Comparison of ENCODE assay signal across 9 cellular contexts in genomic region chr6:139109558-139109957, GRCh38. TPM values are rescaled to one million over a fixed set of nuclear protein-coding genes. Genes with fewer than 3 reads are reported as not detected.
A peak's percentile ranks its signal among the peaks of the same experiment; 100 is the strongest.
DNase-seq lines count a peak whose midpoint lies in the region; TF ChIP-seq lines count a peak whose summit lies in the region.
"Had no signal": no experiment of that assay in that cellular context is flagged by ENCODE, and none has a peak within 500 bp of the region (broad histone marks: within the 10 kb centered on the region; RNA-seq: fewer than 3 reads in every experiment).

No MANE protein-coding gene starts in this region.

- no peak overlapping the region for H3K9ac ChIP-seq in liver (ENCODE audit: low read depth in 1 of 2, low read length in 2 of 2)

- no peaks in the 10 kb centered on the region for H3K27me3 Mint-ChIP-seq in activated CD4-positive, alpha-beta memory T cell treated with anti-CD3 and anti-CD28 coated beads for 36 hours

- no peak overlapping the region for H3K4me3 Mint-ChIP-seq in activated CD4-positive, alpha-beta memory T cell treated with anti-CD3 and anti-CD28 coated beads for 36 hours

- CTCF ChIA-PET in activated CD4-positive, alpha-beta memory T cell treated with anti-CD3 and anti-CD28 coated beads for 36 hours (lab: Charles Lee) = interaction anchor here (0.9 to 3.3 kb wide), 2 partner anchors 110 to 255 kb away, joined by 3 to 11 read pairs; no protein-coding TSS in a partner anchor

- no peaks in the 10 kb centered on the region for H3K9me3 ChIP-seq in liver (ENCODE audit: control insufficient read depth in 4 of 4, low read length in 3 of 4)

- no peak overlapping the region for H3K27ac Mint-ChIP-seq in activated CD4-positive, alpha-beta memory T cell treated with anti-CD3 and anti-CD28 coated beads for 36 hours

- intact Hi-C loops in activated CD4-positive, alpha-beta memory T cell treated with anti-CD3 and anti-CD28 coated beads for 36 hours (cut with micrococcal nuclease) = loop anchor here (2.0 to 5.0 kb wide), 2 partner anchors 122 to 293 kb away; partner anchors contain the start of gene REPS1

- no peak overlapping the region for H3K27ac ChIP-seq in liver (ENCODE audit: low read depth in 1 of 2, low read length in 2 of 2)

- 57% methylated on average over 5 of the region's 5 CpGs for WGBS in liver

- no peaks in the 10 kb centered on the region for H3K4me1 ChIP-seq in liver (ENCODE audit: control insufficient read depth in 4 of 4, insufficient read depth in 4 of 4, low read length in 3 of 4)

- POLR2A ChIA-PET in activated CD4-positive, alpha-beta memory T cell treated with anti-CD3 and anti-CD28 coated beads for 36 hours (lab: Charles Lee) = no interaction called here

- H3K36me3 ChIP-seq in liver (ENCODE audit: control insufficient read depth in 4 of 4, insufficient read depth in 3 of 4, low read depth in 1 of 4, low read length in 3 of 4) = no peaks in the 10 kb centered on the region

- no peaks in the 10 kb centered on the region for H3K36me3 Mint-ChIP-seq in activated CD4-positive, alpha-beta memory T cell treated with anti-CD3 and anti-CD28 coated beads for 36 hours

- in situ Hi-C loops in KBM-7 (cut with MboI; ENCODE audit: low pct_unique_long_range_greater_than_20kb, low sequenced_read_pairs) = no loop called here

- peaks cover 47% of the 10 kb centered on the region for H3K4me1 Mint-ChIP-seq in activated CD4-positive, alpha-beta memory T cell treated with anti-CD3 and anti-CD28 coated beads for 36 hours (ENCODE audit: low read depth)

- H3K27me3 ChIP-seq in liver (ENCODE audit: control insufficient read depth in 4 of 4, insufficient read depth in 4 of 4, low read length in 3 of 4) = no peaks in the 10 kb centered on the region

- no peaks in the 10 kb centered on the region for H3K9me3 Mint-ChIP-seq in activated CD4-positive, alpha-beta memory T cell treated with anti-CD3 and anti-CD28 coated beads for 36 hours

- peak; percentile 30 for TF ChIP-seq CTCF in liver (IDR thresholded peaks at IDR 0.05; ENCODE audit: low read depth, low read length, missing input control)

- TF ChIP-seq RAD21 in liver (IDR thresholded peaks at IDR 0.05) = peak; percentile 60 to 78

- H3K4me3 ChIP-seq in liver (ENCODE audit: low read depth in 1 of 3, low read length in 3 of 3) = no peak overlapping the region
- H3K4me3 ChIP-seq: lung had no signal

- DNase-seq in EL (peak; percentile 36), KBM-7 (peak; percentile 74), SKM-1 (lab: John Stamatoyannopoulos, UW; ENCODE audit: unreplicated experiment) (no peak), SKM-1 treated with dmso at 0.1 percent for 144 hours (lab: John Stamatoyannopoulos, UW; ENCODE audit: unreplicated experiment) (no peak), 8988T (no peak), glomerular visceral epithelial cell (ENCODE audit: extremely low spot score) (no peak)
- peak; percentile 72 for DNase-seq in activated CD4-positive, alpha-beta memory T cell treated with anti-CD3 and anti-CD28 coated beads for 36 hours

TF ChIP-seq in liver, 16 proteins besides CTCF, POLR2A, EP300 and RAD21:
- TF ChIP-seq FOXA1 (IDR thresholded peaks at IDR 0.05) = no peak
- TF ChIP-seq, protein P1, sequence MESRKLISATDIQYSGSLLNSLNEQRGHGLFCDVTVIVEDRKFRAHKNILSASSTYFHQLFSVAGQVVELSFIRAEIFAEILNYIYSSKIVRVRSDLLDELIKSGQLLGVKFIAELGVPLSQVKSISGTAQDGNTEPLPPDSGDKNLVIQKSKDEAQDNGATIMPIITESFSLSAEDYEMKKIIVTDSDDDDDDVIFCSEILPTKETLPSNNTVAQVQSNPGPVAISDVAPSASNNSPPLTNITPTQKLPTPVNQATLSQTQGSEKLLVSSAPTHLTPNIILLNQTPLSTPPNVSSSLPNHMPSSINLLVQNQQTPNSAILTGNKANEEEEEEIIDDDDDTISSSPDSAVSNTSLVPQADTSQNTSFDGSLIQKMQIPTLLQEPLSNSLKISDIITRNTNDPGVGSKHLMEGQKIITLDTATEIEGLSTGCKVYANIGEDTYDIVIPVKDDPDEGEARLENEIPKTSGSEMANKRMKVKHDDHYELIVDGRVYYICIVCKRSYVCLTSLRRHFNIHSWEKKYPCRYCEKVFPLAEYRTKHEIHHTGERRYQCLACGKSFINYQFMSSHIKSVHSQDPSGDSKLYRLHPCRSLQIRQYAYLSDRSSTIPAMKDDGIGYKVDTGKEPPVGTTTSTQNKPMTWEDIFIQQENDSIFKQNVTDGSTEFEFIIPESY (IDR thresholded peaks at IDR 0.05) = no peak
- TF ChIP-seq SP1 (IDR thresholded peaks at IDR 0.05) = no peak
- no peak for TF ChIP-seq RXRA (IDR thresholded peaks at IDR 0.05)
- TF ChIP-seq HNF4G (IDR thresholded peaks at IDR 0.05) = no peak
- no peak for TF ChIP-seq TAF1 (conservative IDR thresholded peaks at IDR 0.05)
- no peak for TF ChIP-seq EGR1 (IDR thresholded peaks at IDR 0.05; ENCODE audit: low read depth in 2 of 2)
- TF ChIP-seq GABPA (IDR thresholded peaks at IDR 0.05 in 1 of 2, conservative IDR thresholded peaks at IDR 0.05 in 1 of 2) = no peak
- TF ChIP-seq HNF4A (conservative IDR thresholded peaks at IDR 0.05) = no peak
- no peak for TF ChIP-seq JUND (IDR thresholded peaks at IDR 0.05)
- TF ChIP-seq ATF3 (IDR thresholded peaks at IDR 0.05) = no peak
- no peak for TF ChIP-seq YY1 (IDR thresholded peaks at IDR 0.05)
- TF ChIP-seq MAX (IDR thresholded peaks at IDR 0.05) = no peak
- TF ChIP-seq NR2F2 (IDR thresholded peaks at IDR 0.05) = no peak
- no peak for TF ChIP-seq FOXA2 (IDR thresholded peaks at IDR 0.05)
- no peak for TF ChIP-seq REST (IDR thresholded peaks at IDR 0.05)

RNA-seq across cellular contexts. Expression of gene HECA, which starts 25.3 kb away (rescaled TPM):
- total RNA-seq in activated CD4-positive, alpha-beta memory T cell treated with anti-CD3 and anti-CD28 coated beads for 36 hours = 10 to 100 TPM; 75.7 to 76.6 TPM
- 10 to 100 TPM in 1 of 2 donors, 1 to 10 TPM in 1; 9.0 to 11.1 TPM for total RNA-seq in liver
- 1 to 10 TPM; 2.3 to 2.8 TPM for polyA plus RNA-seq in liver

Comparison
In these comparisons a context has a peak if more than half of its experiments do, and no peak if none do; other contexts are left out.
1. DNase-seq: peak in EL (single experiment), KBM-7 (single experiment) and activated CD4-positive, alpha-beta memory T cell treated with anti-CD3 and anti-CD28 coated beads for 36 hours (single experiment); none in SKM-1 (single experiment), SKM-1 treated with dmso at 0.1 percent for 144 hours (single experiment), 8988T (single experiment) and glomerular visceral epithelial cell (single experiment).
2. RNA of gene HECA, which starts 25.3 kb away (total RNA-seq): 75.7 to 76.6 TPM in activated CD4-positive, alpha-beta memory T cell treated with anti-CD3 and anti-CD28 coated beads for 36 hours; 9.0 to 11.1 TPM in liver; every median in the first group is over 4 times any median in the second.